15 cellular contexts compared by ENCODE assay signal in genomic region chr2:186559848-186560247, GRCh38. TPM values are rescaled to one million over a fixed set of nuclear protein-coding genes. Genes with fewer than 3 reads are reported as not detected.
A peak's percentile ranks its signal among the peaks of the same experiment; 100 is the strongest.
DNase-seq lines count a peak whose midpoint lies in the region; ATAC-seq and TF ChIP-seq lines count a peak whose summit lies in the region.
"Had no signal": no experiment of that assay in that cellular context is flagged by ENCODE, and none has a peak within 500 bp of the region (broad histone marks: within the 10 kb centered on the region; RNA-seq: fewer than 3 reads in every experiment).

No MANE protein-coding gene starts in this region.

- no peaks in the 10 kb centered on the region for H4K20me1 ChIP-seq in mammary epithelial cell (ENCODE audit: insufficient read depth, low read length)
- H4K20me1 ChIP-seq in Karpas-422 (ENCODE audit: insufficient read depth, low read depth, low read length) = no peaks in the 10 kb centered on the region

- peak; percentile 97 for ATAC-seq in GM18511 (IDR thresholded peaks at IDR 0.05; ENCODE audit: unreplicated experiment)
- ATAC-seq in GM21381 (IDR thresholded peaks at IDR 0.05; ENCODE audit: unreplicated experiment) = peak; percentile 81
- peak; percentile 70 for ATAC-seq in HG02970 (IDR thresholded peaks at IDR 0.05; ENCODE audit: low FRiP score, unreplicated experiment)
- ATAC-seq in HG03571 (IDR thresholded peaks at IDR 0.05; ENCODE audit: unreplicated experiment) = peak; percentile 90
- ATAC-seq: gastroesophageal sphincter had no signal

- H3K27me3 ChIP-seq in esophagus squamous epithelium (no peaks in the 10 kb centered on the region), mammary epithelial cell (ENCODE audit: insufficient read depth, low read length) (no peaks in the 10 kb centered on the region), Karpas-422 (ENCODE audit: low read length) (no peaks in the 10 kb centered on the region)
- H3K27me3 ChIP-seq: brain microvascular endothelial cell, gastroesophageal sphincter had no signal

- dilution Hi-C loops in mammary epithelial cell (cut with HindIII; ENCODE audit: low sequenced_read_pairs) = no loop called here

- no peaks in the 10 kb centered on the region for H3K9me2 ChIP-seq in Karpas-422 (replicated peaks; ENCODE audit: insufficient read depth, low read length)

- DNase-seq in esophagus squamous epithelium (lab: John Stamatoyannopoulos, UW) (no peak), NCI-H82 treated with DMSO at 0.1 percent for 48 hours (lab: John Stamatoyannopoulos, UW; ENCODE audit: unreplicated experiment) (no peak), mammary epithelial cell (no peak), Karpas-422 (no peak)
- DNase-seq: activated CD4-positive, alpha-beta T cell treated with anti-CD3 and anti-CD28 coated beads for 4 hours; brain microvascular endothelial cell; DMS53; stimulated activated CD4-positive, alpha-beta T cell treated with anti-CD3 and anti-CD28 coated beads, Interleukin-2, amount 100 ng/mL, for 48 hours; stimulated activated naive CD4-positive, alpha-beta T cell had no signal

- H3K9me3 ChIP-seq in esophagus squamous epithelium (no peaks in the 10 kb centered on the region), mammary epithelial cell (replicated peaks; ENCODE audit: insufficient read depth, low read length) (no peaks in the 10 kb centered on the region), Karpas-422 (ENCODE audit: low read length) (no peaks in the 10 kb centered on the region)
- H3K9me3 ChIP-seq: gastroesophageal sphincter, prostate gland had no signal

- no peak overlapping the region for H3K4me2 ChIP-seq in mammary epithelial cell (ENCODE audit: insufficient read depth, low read depth, low read length)
- no peak overlapping the region for H3K4me2 ChIP-seq in Karpas-422 (ENCODE audit: low read depth, low read length, poor library complexity, severe bottlenecking)

- no peaks in the 10 kb centered on the region for H3K36me3 ChIP-seq in esophagus squamous epithelium
- H3K36me3 ChIP-seq in mammary epithelial cell (ENCODE audit: insufficient read depth, low read length) = no peaks in the 10 kb centered on the region
- no peaks in the 10 kb centered on the region for H3K36me3 ChIP-seq in Karpas-422 (ENCODE audit: insufficient read depth, low read length)
- H3K36me3 ChIP-seq: brain microvascular endothelial cell, gastroesophageal sphincter, prostate gland had no signal

- intact Hi-C loops in esophagus squamous epithelium (cut with DNase I) (no loop called here), mammary epithelial cell (cut with micrococcal nuclease) (no loop called here)

- H3K27ac ChIP-seq in esophagus squamous epithelium = no peak overlapping the region
- H3K27ac ChIP-seq in mammary epithelial cell (ENCODE audit: insufficient read depth, low read depth, low read length) = no peak overlapping the region
- no peak overlapping the region for H3K27ac ChIP-seq in Karpas-422 (ENCODE audit: low read length)
- H3K27ac ChIP-seq: brain microvascular endothelial cell, gastroesophageal sphincter, prostate gland had no signal

- H3K4me1 ChIP-seq in esophagus squamous epithelium = no peaks in the 10 kb centered on the region
- H3K4me1 ChIP-seq in mammary epithelial cell (ENCODE audit: insufficient read depth, low read length) = no peaks in the 10 kb centered on the region
- H3K4me1 ChIP-seq in Karpas-422 (ENCODE audit: low read length) = no peaks in the 10 kb centered on the region
- H3K4me1 ChIP-seq: gastroesophageal sphincter, prostate gland had no signal

- TF ChIP-seq POLR2A in esophagus squamous epithelium (IDR thresholded peaks at IDR 0.05) = no peak

- CTCF ChIA-PET in mammary epithelial cell (lab: Charles Lee; ENCODE audit: low non-redundant PET) = no interaction called here

- no peaks in the 10 kb centered on the region for H3K79me2 ChIP-seq in mammary epithelial cell (ENCODE audit: insufficient read depth, low read length)
- H3K79me2 ChIP-seq in Karpas-422 (ENCODE audit: low read length) = no peaks in the 10 kb centered on the region

- H3K4me3 ChIP-seq in esophagus squamous epithelium (no peak overlapping the region), mammary epithelial cell (replicated peaks in 1 of 3; ENCODE audit: insufficient read depth in 1 of 3, low read depth in 2 of 3, low read length in 3 of 3) (no peak overlapping the region), Karpas-422 (ENCODE audit: low read length) (no peak overlapping the region)
- H3K4me3 ChIP-seq: gastroesophageal sphincter, prostate gland had no signal

- WGBS in esophagus squamous epithelium, 2 donors = 73 to 76% methylated on average over 2 to 3 of the region's 3 CpGs
- 52% methylated on average over 3 of the region's 3 CpGs for WGBS in mammary epithelial cell (ENCODE audit: low coverage, missing lambda C conversion rate)

- in situ Hi-C loops in mammary epithelial cell (cut with MboI; ENCODE audit: low sequenced_read_pairs in 2 of 2) = no loop called here

- no peak for TF ChIP-seq CTCF in esophagus squamous epithelium (IDR thresholded peaks at IDR 0.05)
- TF ChIP-seq CTCF in mammary epithelial cell (conservative IDR thresholded peaks at IDR 0.05 in 1 of 2, IDR thresholded peaks at IDR 0.05 in 1 of 2; ENCODE audit: extremely low read depth in 1 of 2, insufficient read depth in 1 of 2, low read depth in 1 of 2, low read length in 2 of 2) = no peak

- H3K9ac ChIP-seq in mammary epithelial cell (ENCODE audit: insufficient read depth, low read length) = no peak overlapping the region
- no peak overlapping the region for H3K9ac ChIP-seq in Karpas-422 (ENCODE audit: low read length)

- H2AFZ ChIP-seq in mammary epithelial cell (ENCODE audit: low read depth, low read length) (no peak overlapping the region), Karpas-422 (ENCODE audit: low read length) (no peak overlapping the region)

- BruUV-seq in mammary epithelial cell (replicated peaks; lab: Mats Ljungman, UMichigan) = no TSS peak

RNA-seq across cellular contexts. Expression of gene ITGAV, which starts 30.0 kb away (rescaled TPM):
- total RNA-seq in esophagus squamous epithelium = 10 to 100 TPM; 27.1 to 60.1 (median 45.1) TPM
- 100 to 1,000 TPM; 103 to 257 TPM for total RNA-seq in mammary epithelial cell
- polyA plus RNA-seq in mammary epithelial cell = 45.5 TPM
- 123 TPM for polyA minus RNA-seq in mammary epithelial cell
- total RNA-seq in Karpas-422 (2014; rRNA removed; shearing (Covaris generic); ENCODE audit: low replicate concordance) = 3.4 and 4.9 TPM in 2 replicates
